In genomic region chr9:85667374-85667773, GRCh38 we compare ENCODE assay signal across 27 cellular contexts.
"Had no signal": no experiment of that assay in that cellular context is flagged by ENCODE, and none has a peak within 500 bp of the region (broad histone marks: within the 10 kb centered on the region; RNA-seq: fewer than 3 reads in every experiment).

No MANE protein-coding gene starts in this region.

- DNase-seq: stimulated activated CD4-positive, alpha-beta T cell treated with anti-CD3 and anti-CD28 coated beads, Interleukin-2, amount 100 ng/mL, for 48 hours; stimulated activated CD4-positive, alpha-beta T cell treated with anti-CD3 and anti-CD28 coated beads, Interleukin-4, amount 100 ng/mL, for 1 hour; stimulated activated CD4-positive, alpha-beta T cell treated with anti-CD3 and anti-CD28 coated beads, Interleukin-4, amount 100 ng/mL, for 24 hours; stimulated activated CD4-positive, alpha-beta T cell treated with anti-CD3 and anti-CD28 coated beads, Interleukin-4, amount 100 ng/mL, for 4 hours; stimulated activated CD8-positive, alpha-beta memory T cell treated with anti-CD3 and anti-CD28 coated beads, Interleukin-4, amount 100 ng/mL, for 48 hours; stimulated activated naive B cell treated with anti-CD40 and anti-IgM and Interleukin-4, amounts not matched to agents 10 μg/mL and 1 μg/mL and 100 μg/mL, for 72 hours; stimulated activated naive CD4-positive, alpha-beta T cell; stimulated activated naive CD4-positive, alpha-beta T cell treated with Interleukin-2 at 50 U/mL for 16 hours; stimulated activated naive CD8-positive, alpha-beta T cell treated with anti-CD3 and anti-CD28 coated beads, Interleukin-15, amount 100 ng/mL, for 72 hours; stimulated activated naive CD8-positive, alpha-beta T cell treated with anti-CD3 and anti-CD28 coated beads, Interleukin-15, Interleukin-2, amounts not matched to agents 100 U/mL and 50 U/mL, for 24 hours; stomach; substantia nigra; testis; thyroid gland; tibial artery; transverse colon; trophoblast cell; upper lobe of left lung; upper lobe of right lung; uterus had no signal

- H3K27ac ChIP-seq: stomach, suprapubic skin, testis, thoracic aorta, thyroid gland, tibial artery, tibial nerve, transverse colon, upper lobe of left lung, upper lobe of right lung, uterus, vagina had no signal

- H3K27me3 ChIP-seq: stomach, suprapubic skin, testis, thyroid gland, tibial artery, tibial nerve, transverse colon, upper lobe of left lung, upper lobe of right lung, uterus, vagina had no signal

- H3K9me3 ChIP-seq: stomach, suprapubic skin, testis, thoracic aorta, thyroid gland, tibial artery, tibial nerve, transverse colon, upper lobe of left lung, upper lobe of right lung, uterus, vagina had no signal

- ATAC-seq: stimulated activated effector memory CD8-positive, alpha-beta T cell treated with anti-CD3 and anti-CD28 coated beads, Interleukin-12 subunit alpha, Interleukin-12 subunit beta, amount 100 ng/mL, for 72 hours; stimulated activated memory B cell treated with anti-CD40 and anti-IgM and Interleukin-4, amounts not matched to agents 10 μg/mL and 1 μg/mL and 100 μg/mL, for 72 hours; stimulated activated naive B cell treated with anti-CD40 and anti-IgM and Interleukin-4, amounts not matched to agents 10 μg/mL and 1 μg/mL and 100 μg/mL, for 72 hours; stimulated activated naive CD8-positive, alpha-beta T cell treated with anti-CD3 and anti-CD28 coated beads, Interleukin-15, amount 100 ng/mL, for 72 hours; stimulated activated naive CD8-positive, alpha-beta T cell treated with anti-CD3 and anti-CD28 coated beads, Interleukin-15, Interleukin-2, amounts not matched to agents 100 U/mL and 50 U/mL, for 24 hours; upper lobe of right lung had no signal

- H3K4me1 ChIP-seq: stomach, suprapubic skin, testis, thyroid gland, tibial artery, tibial nerve, transverse colon, upper lobe of left lung, upper lobe of right lung, uterus, vagina had no signal

- H3K4me3 ChIP-seq: stomach, suprapubic skin, testis, thoracic aorta, thyroid gland, tibial artery, tibial nerve, transverse colon, upper lobe of left lung, upper lobe of right lung, uterus, vagina had no signal

- H3K36me3 ChIP-seq: thyroid gland, transverse colon, uterus had no signal

- FAIRE-seq: urothelium cell line had no signal
